Comparison of ENCODE assay signal across 22 cellular contexts in the genomic region with DNA sequence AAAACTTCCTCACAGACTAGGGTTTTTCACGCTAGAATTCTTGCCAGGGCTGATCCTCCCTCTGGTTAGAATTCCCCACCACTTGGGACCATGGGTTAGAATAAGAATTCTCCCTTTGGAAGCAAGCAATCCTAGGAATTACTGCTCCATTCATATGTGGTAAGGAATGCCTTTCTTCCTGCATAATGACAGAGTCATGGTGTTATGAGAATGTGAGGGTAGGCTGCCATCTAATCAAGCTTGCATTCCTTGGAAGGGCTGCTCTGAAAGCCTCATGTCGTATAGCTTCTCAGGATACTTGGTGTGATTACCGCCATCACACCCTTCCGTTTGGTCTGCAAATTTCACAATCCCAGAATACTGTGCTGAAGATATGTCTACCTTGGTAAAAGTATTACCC.
"Had no signal": no experiment of that assay in that cellular context is flagged by ENCODE, and none has a peak within 500 bp of the region (broad histone marks: within the 10 kb centered on the region; RNA-seq: fewer than 3 reads in every experiment).

No MANE protein-coding gene starts in this region.

- H3K27ac ChIP-seq: colonic mucosa, thyroid gland, uterus had no signal

- H3K27me3 ChIP-seq: colonic mucosa, thyroid gland, uterus had no signal

- H3K4me3 ChIP-seq: colonic mucosa, thyroid gland, uterus had no signal

- DNase-seq: activated CD4-positive, alpha-beta memory T cell treated with anti-CD3 and anti-CD28 coated beads, Interleukin-2, amount 10 ng/mL, durations not matched to agents 7 days and 5 days; activated CD4-positive, alpha-beta T cell treated with anti-CD3 and anti-CD28 coated beads for 48 hours; activated CD4-positive, CD25-positive, alpha-beta regulatory T cell; activated naive CD4-positive, alpha-beta T cell; activated naive CD8-positive, alpha-beta T cell treated with anti-CD3 and anti-CD28 coated beads, Interleukin-2, amount 10 ng/mL, durations not matched to agents 7 days and 5 days; activated T-cell treated with anti-CD3 and anti-CD28 coated beads, Interleukin-2, amount 50 U/mL, for 1 hour; amygdala; colonic mucosa; erythroblast; hypothalamus; retina; stimulated activated CD4-positive, alpha-beta T cell treated with anti-CD3 and anti-CD28 coated beads, Interleukin-12 subunit alpha, Interleukin-12 subunit beta, amount 100 ng/mL, for 4 hours; stimulated activated CD4-positive, alpha-beta T cell treated with anti-CD3 and anti-CD28 coated beads, Interleukin-1b, Interleukin-23, amount 100 ng/mL, for 48 hours; stimulated activated CD8-positive, alpha-beta memory T cell treated with anti-CD3 and anti-CD28 coated beads, Interleukin-4, amount 100 ng/mL, for 48 hours; stimulated activated naive CD4-positive, alpha-beta T cell; T-cell; thyroid gland; uterus had no signal

- H3K4me1 ChIP-seq: colonic mucosa, thyroid gland, uterus had no signal

- H3K9me3 ChIP-seq: colonic mucosa, thyroid gland, uterus had no signal

- FAIRE-seq: endometrium, frontal cortex had no signal

- ATAC-seq: activated T-helper 17 cell treated with anti-CD3 and anti-CD28 coated beads, Interleukin-2, amount 50 U/mL, for 72 hours; natural killer cell treated with Interleukin-12 subunit alpha and Interleukin-12 subunit beta and Interleukin-15 and Interleukin-18, amount 100 ng/mL, for 72 hours; T-cell had no signal

- H3K36me3 ChIP-seq: colonic mucosa, thyroid gland, uterus had no signal
